Comparison of ENCODE assay signal across 8 cellular contexts in genomic region chr1:193060938-193061337, GRCh38. TPM values are rescaled to one million over a fixed set of nuclear protein-coding genes. Genes with fewer than 3 reads are reported as not detected.
DNase-seq lines count a peak whose midpoint lies in the region; ATAC-seq and TF ChIP-seq lines count a peak whose summit lies in the region.

No MANE protein-coding gene starts in this region.

- CTCF ChIA-PET in PC-3 (lab: Charles Lee) = interaction anchor here (0.6 kb wide), 1 partner anchor 61 kb away, joined by 5 read pairs; no protein-coding TSS in a partner anchor

- no peak for DNase-seq in activated T-cell treated with anti-CD3 and anti-CD28 coated beads, Interleukin-2, amount 50 U/mL, for 72 hours
- DNase-seq in activated T-cell treated with anti-CD3 and anti-CD28 coated beads for 4 hours = no peak
- DNase-seq in PC-3 = no peak
- DNase-seq in psoas muscle = no peak
- DNase-seq in NCI-H1436 treated with DMSO at 0.1 percent for 48 hours (lab: John Stamatoyannopoulos, UW) = no peak
- no peak for DNase-seq in HK-2 (ENCODE audit: unreplicated experiment)

- no peak overlapping the region for H2AFZ ChIP-seq in PC-3 (ENCODE audit: low read length)

- H3K27ac ChIP-seq in PC-3 (ENCODE audit: low read length) (peak overlapping the region; percentile 86), psoas muscle (peak overlapping the region; percentile 99)

- H3K9ac ChIP-seq in PC-3 (ENCODE audit: low read length) (peak overlapping the region; percentile 97), endocrine pancreas (ENCODE audit: control insufficient read depth, insufficient read depth, low read length) (no peak overlapping the region)

- whole genome bisulfite sequencing in psoas muscle, 3 donors = 11 to 19% (median 13%) methylated on average over 2 of the region's 2 CpGs

- peaks cover 10 to 24% of the 10 kb centered on the region in 2 donors for H3K36me3 Mint-ChIP-seq in activated T-cell treated with anti-CD3 and anti-CD28 coated beads, Interleukin-2, amount 50 U/mL, for 72 hours (ENCODE audit: insufficient read depth in 2 of 2)

- H3K4me3 Mint-ChIP-seq in activated T-cell treated with anti-CD3 and anti-CD28 coated beads, Interleukin-2, amount 50 U/mL, for 72 hours = peak overlapping the region; percentile 90 to 97

- POLR2A ChIA-PET in PC-3 (lab: Charles Lee; ENCODE audit: unreplicated experiment) = no interaction called here

- no peaks in the 10 kb centered on the region for H3K9me3 Mint-ChIP-seq in activated T-cell treated with anti-CD3 and anti-CD28 coated beads, Interleukin-2, amount 50 U/mL, for 72 hours

- H3K4me3 ChIP-seq in PC-3 (ENCODE audit: low read length) (peak overlapping the region; percentile 87), endocrine pancreas (ENCODE audit: control insufficient read depth, insufficient read depth, low read length) (peak overlapping the region; percentile 98), psoas muscle (peak overlapping the region; percentile 93)

- no peak for ATAC-seq in activated T-cell treated with anti-CD3 and anti-CD28 coated beads, Interleukin-2, amount 50 U/mL, for 72 hours (replicated peaks in 1 of 2)
- no peak for ATAC-seq in PC-3
- no peak for ATAC-seq in psoas muscle
- no peak for ATAC-seq in HG03108 (IDR thresholded peaks at IDR 0.05; ENCODE audit: unreplicated experiment)

- no peaks in the 10 kb centered on the region for H3K9me2 ChIP-seq in PC-3 (replicated peaks; ENCODE audit: low read length)

- no peaks in the 10 kb centered on the region for H3F3A ChIP-seq in PC-3 (ENCODE audit: low read length, unreplicated experiment)

- H3K4me2 ChIP-seq in PC-3 (ENCODE audit: low read length) = peak overlapping the region; percentile 98

- peaks cover 94% of the 10 kb centered on the region for H3K79me2 ChIP-seq in PC-3 (ENCODE audit: low read length)

- H3K4me1 Mint-ChIP-seq in activated T-cell treated with anti-CD3 and anti-CD28 coated beads, Interleukin-2, amount 50 U/mL, for 72 hours (ENCODE audit: low read depth) = peaks cover 73% of the 10 kb centered on the region

- H4K20me1 ChIP-seq in PC-3 (ENCODE audit: low read length) = no peaks in the 10 kb centered on the region

- H3K27me3 ChIP-seq in PC-3 (ENCODE audit: low read length) = no peaks in the 10 kb centered on the region
- no peaks in the 10 kb centered on the region for H3K27me3 ChIP-seq in endocrine pancreas (ENCODE audit: control insufficient read depth, insufficient read depth, low read length)
- H3K27me3 ChIP-seq in psoas muscle (ENCODE audit: insufficient read depth in 3 of 3, low read length in 2 of 3) = no peaks in the 10 kb centered on the region

- no peaks in the 10 kb centered on the region for H3K36me3 ChIP-seq in PC-3 (ENCODE audit: low read depth, low read length)
- H3K36me3 ChIP-seq in endocrine pancreas (ENCODE audit: control insufficient read depth, insufficient read depth, low read length) = no peaks in the 10 kb centered on the region
- H3K36me3 ChIP-seq in psoas muscle (ENCODE audit: insufficient read depth in 1 of 2, low read depth in 1 of 2) = no peaks in the 10 kb centered on the region

- BruUV-seq in PC-3 (replicated peaks; lab: Mats Ljungman, UMichigan) = no TSS peak

- TF ChIP-seq CTCF in PC-3 (conservative IDR thresholded peaks at IDR 0.05; ENCODE audit: low read depth, low read length) (no peak), psoas muscle (IDR thresholded peaks at IDR 0.05) (no peak)

- intact Hi-C loops in PC-3 (cut with micrococcal nuclease) = no loop called here
- intact Hi-C loops in psoas muscle (cut with DNase I) = loop anchor here in 1 of 2 donors (5.0 kb wide), 2 partner anchors 41 to 61 kb away; partner anchors contain the start of gene CDC73

- H3K27ac Mint-ChIP-seq in activated T-cell treated with anti-CD3 and anti-CD28 coated beads, Interleukin-2, amount 50 U/mL, for 72 hours = peak overlapping the region; percentile 94

- H3K4me1 ChIP-seq in PC-3 (ENCODE audit: insufficient read depth, low read length) = peaks cover 31% of the 10 kb centered on the region
- peaks cover 23% of the 10 kb centered on the region for H3K4me1 ChIP-seq in endocrine pancreas (ENCODE audit: control insufficient read depth, insufficient read depth, low read length)
- H3K4me1 ChIP-seq in psoas muscle = peaks cover 47% of the 10 kb centered on the region

- no peaks in the 10 kb centered on the region for H3K9me3 ChIP-seq in PC-3 (ENCODE audit: low read length)
- no peaks in the 10 kb centered on the region for H3K9me3 ChIP-seq in endocrine pancreas (ENCODE audit: control insufficient read depth, low read length)
- H3K9me3 ChIP-seq in psoas muscle = no peaks in the 10 kb centered on the region

- no peaks in the 10 kb centered on the region for H3K27me3 Mint-ChIP-seq in activated T-cell treated with anti-CD3 and anti-CD28 coated beads, Interleukin-2, amount 50 U/mL, for 72 hours (ENCODE audit: low read depth)

RNA-seq across cellular contexts. Expression of gene RO60, which starts 1.5 kb away (rescaled TPM):
- total RNA-seq in activated T-cell treated with anti-CD3 and anti-CD28 coated beads, Interleukin-2, amount 50 U/mL, for 72 hours = 10 to 100 TPM; 85.2 to 96.6 TPM
- total RNA-seq in PC-3 (2014; rRNA removed) = 37.9 and 45.4 TPM in 2 replicates
- total RNA-seq in psoas muscle = 10 to 100 TPM; 35.1 to 44.3 (median 39.7) TPM
- polyA plus RNA-seq in psoas muscle = 10 to 100 TPM in 1 of 3 donors, 1 to 10 TPM in 2; 6.6 to 29.7 (median 6.8) TPM

RNA-seq across cellular contexts. Expression of gene UCHL5, which starts 1.8 kb away (rescaled TPM):
- total RNA-seq in activated T-cell treated with anti-CD3 and anti-CD28 coated beads, Interleukin-2, amount 50 U/mL, for 72 hours = 10 to 100 TPM; 45.4 to 51.7 TPM
- total RNA-seq in PC-3 (2014; rRNA removed) (31.3 and 32.3 TPM in 2 replicates), psoas muscle (10 to 100 TPM; 28.3 to 43.3 (median 34.1) TPM)
- 10 to 100 TPM; 18.6 to 44.2 (median 25.1) TPM for polyA plus RNA-seq in psoas muscle

RNA-seq across cellular contexts. Expression of gene GLRX2, which starts 44.3 kb away (rescaled TPM):
- 10 to 100 TPM; 22.7 to 32.1 TPM for total RNA-seq in activated T-cell treated with anti-CD3 and anti-CD28 coated beads, Interleukin-2, amount 50 U/mL, for 72 hours
- total RNA-seq in PC-3 (2014; rRNA removed) (16.5 and 18.6 TPM in 2 replicates), psoas muscle (10 to 100 TPM; 41.3 to 68.1 (median 54.7) TPM)
- 10 to 100 TPM; 48.1 to 97.9 (median 72.8) TPM for polyA plus RNA-seq in psoas muscle
